Comparison of ENCODE assay signal across 12 cellular contexts in genomic region chr17:20540878-20541277, GRCh38. TPM values are rescaled to one million over a fixed set of nuclear protein-coding genes. Genes with fewer than 3 reads are reported as not detected.
A peak's percentile ranks its signal among the peaks of the same experiment; 100 is the strongest.
DNase-seq lines count a peak whose midpoint lies in the region; ATAC-seq and TF ChIP-seq lines count a peak whose summit lies in the region.
"Not testable (repeated sequence)": the region's sequence is repeated elsewhere in the genome, so short reads cannot be mapped to it uniquely, and the experiment has no call there.
"Had no signal": no experiment of that assay in that cellular context is flagged by ENCODE, and none has a peak within 500 bp of the region (broad histone marks: within the 10 kb centered on the region; RNA-seq: fewer than 3 reads in every experiment).

No MANE protein-coding gene starts in this region.

- DNase-seq in MV-4-11 (lab: John Stamatoyannopoulos, UW) (peak; percentile 25), RPMI8226 (peak; percentile 3), MCF 10A (ENCODE audit: unreplicated experiment) (peak; percentile 22), fibroblast of peridontal ligament (ENCODE audit: extremely low read depth) (peak; percentile 25)
- not testable (repeated sequence) for DNase-seq in memory B cell (ENCODE audit: low spot score in 2 of 2); stimulated activated naive B cell treated with anti-CD40 and anti-IgM and Interleukin-4, amounts not matched to agents 10 μg/mL and 1 μg/mL and 100 μg/mL, for 72 hours

- intact Hi-C loops in MCF 10A (cut with micrococcal nuclease): not testable (repeated sequence)

- not testable (repeated sequence) for H3K4me3 Mint-ChIP-seq in MCF 10A (ENCODE audit: unreplicated experiment); stimulated activated naive B cell treated with anti-CD40 and anti-IgM and Interleukin-4, amounts not matched to agents 10 μg/mL and 1 μg/mL and 100 μg/mL, for 72 hours
- H3K4me3 Mint-ChIP-seq in memory B cell: peak overlapping the region; percentile 37

- POLR2A ChIA-PET in MCF 10A (lab: Yijun Ruan, JAX): not testable (repeated sequence)

- H3K9me3 Mint-ChIP-seq in MCF 10A (ENCODE audit: unreplicated experiment); memory B cell; stimulated activated naive B cell treated with anti-CD40 and anti-IgM and Interleukin-4, amounts not matched to agents 10 μg/mL and 1 μg/mL and 100 μg/mL, for 72 hours: not testable (repeated sequence)

- not testable (repeated sequence) for BruUV-seq in MCF 10A (replicated peaks; lab: Mats Ljungman, UMichigan)

- not testable (repeated sequence) for TF ChIP-seq CTCF in MCF 10A (IDR thresholded peaks at IDR 0.05; ENCODE audit: unreplicated experiment)

- not testable (repeated sequence) for H3K4me1 Mint-ChIP-seq in MCF 10A (ENCODE audit: insufficient read depth, unreplicated experiment); memory B cell; stimulated activated naive B cell treated with anti-CD40 and anti-IgM and Interleukin-4, amounts not matched to agents 10 μg/mL and 1 μg/mL and 100 μg/mL, for 72 hours

- not testable (repeated sequence) for H3K27ac Mint-ChIP-seq in MCF 10A (ENCODE audit: low read depth, unreplicated experiment); memory B cell; stimulated activated naive B cell treated with anti-CD40 and anti-IgM and Interleukin-4, amounts not matched to agents 10 μg/mL and 1 μg/mL and 100 μg/mL, for 72 hours

- CTCF ChIA-PET in MCF 10A (lab: Yijun Ruan, JAX): not testable (repeated sequence)

- not testable (repeated sequence) for H3K36me3 Mint-ChIP-seq in MCF 10A (ENCODE audit: insufficient read depth, unreplicated experiment); memory B cell; stimulated activated naive B cell treated with anti-CD40 and anti-IgM and Interleukin-4, amounts not matched to agents 10 μg/mL and 1 μg/mL and 100 μg/mL, for 72 hours

- ATAC-seq in GM18502 (IDR thresholded peaks at IDR 0.05; ENCODE audit: poor library complexity, unreplicated experiment): peak; percentile 12
- ATAC-seq in HG03039 (IDR thresholded peaks at IDR 0.05; ENCODE audit: unreplicated experiment): peak; percentile 10
- peak; percentile 47 for ATAC-seq in memory B cell (ENCODE audit: low read depth)
- peak; percentile 13 to 17 for ATAC-seq in stimulated activated naive B cell treated with anti-CD40 and anti-IgM and Interleukin-4, amounts not matched to agents 10 μg/mL and 1 μg/mL and 100 μg/mL, for 72 hours (replicated peaks)

- not testable (repeated sequence) for H3K27me3 Mint-ChIP-seq in MCF 10A (ENCODE audit: insufficient read depth, unreplicated experiment); memory B cell; stimulated activated naive B cell treated with anti-CD40 and anti-IgM and Interleukin-4, amounts not matched to agents 10 μg/mL and 1 μg/mL and 100 μg/mL, for 72 hours

RNA-seq across cellular contexts. Expression of gene CDRT15L2, which starts 38.6 kb away (rescaled TPM):
- not detected in 2 replicates for total RNA-seq in MCF 10A (2022)
- total RNA-seq: CD4-positive, alpha-beta T cell; GM23338; Right ventricle myocardium inferior; T-cell had no signal
